ENCODE assay signal across 1 cellular context in genomic region chr17:76141212-76142043, GRCh38.
A peak's percentile ranks its signal among the peaks of the same experiment; 100 is the strongest.
TF ChIP-seq lines count a peak whose summit lies in the region.

TSS of gene FOXJ1 (minus strand) at chr17:76141245. CDS start at chr17:76140395, 850 bp downstream.

TF ChIP-seq in HepG2, 621 proteins besides CTCF, POLR2A, EP300 and RAD21 (continued from another document and continues in another):
- TF ChIP-seq ARID4A (CRISPR knock-in tag; IDR thresholded peaks at IDR 0.05; ENCODE audit: borderline replicate concordance) (peak; percentile 99), PREB (CRISPR knock-in tag; IDR thresholded peaks at IDR 0.05) (0 out of 2 replicates have a peak, but pooled peaks have one; percentile 9), ZNF615 (CRISPR knock-in tag; IDR thresholded peaks at IDR 0.05; ENCODE audit: borderline replicate concordance) (peak; percentile 80; the same call in 1 of the 2 replicates), ZNF34 (CRISPR knock-in tag; IDR thresholded peaks at IDR 0.05; ENCODE audit: borderline replicate concordance) (no peak; the same call in 1 of the 2 replicates), ZNF225 (CRISPR knock-in tag; IDR thresholded peaks at IDR 0.05) (peak; percentile 73; the same call in 1 of the 2 replicates), ZNF547 (CRISPR knock-in tag; IDR thresholded peaks at IDR 0.05) (peak; percentile 45; the same call in 1 of the 2 replicates), ZNF619 (CRISPR knock-in tag; IDR thresholded peaks at IDR 0.05) (0 out of 2 replicates have a peak, but pooled peaks have one; percentile 71), ESRRA (CRISPR knock-in tag; IDR thresholded peaks at IDR 0.05; ENCODE audit: low read depth) (0 out of 2 replicates have a peak, but pooled peaks have one; percentile 30), EZH2 (conservative IDR thresholded peaks at IDR 0.05; ENCODE audit: low read depth, low read length) (0 out of 2 replicates have a peak, but pooled peaks have one; percentile 74), NR2F2 (IDR thresholded peaks at IDR 0.05; ENCODE audit: borderline replicate concordance, low read depth) (peak; percentile 30; the same call in 1 of the 2 replicates), MAZ (IDR thresholded peaks at IDR 0.05; ENCODE audit: borderline replicate concordance, low read depth, low read length) (no peak; the same call in 1 of the 2 replicates), MAZ (CRISPR knock-in tag; IDR thresholded peaks at IDR 0.05; ENCODE audit: low read depth) (peak; percentile 78), ZFP36L2 (CRISPR knock-in tag; IDR thresholded peaks at IDR 0.05) (no peak), BORCS8-MEF2B (CRISPR knock-in tag; IDR thresholded peaks at IDR 0.05) (0 out of 2 replicates have a peak, but pooled peaks have one; percentile 33), SOX6 (IDR thresholded peaks at IDR 0.05) (no peak), SOX6 (CRISPR knock-in tag; IDR thresholded peaks at IDR 0.05) (peak; percentile 32; the same call in 1 of the 2 replicates), U2AF2 (IDR thresholded peaks at IDR 0.05; ENCODE audit: low read depth, low read length) (peak; percentile 100), ZNF407 (CRISPR knock-in tag; IDR thresholded peaks at IDR 0.05; ENCODE audit: not compliant biosample characterization) (peak; percentile 30), JUNB (CRISPR knock-in tag; IDR thresholded peaks at IDR 0.05; ENCODE audit: borderline replicate concordance) (no peak), ZBED4 (CRISPR knock-in tag; IDR thresholded peaks at IDR 0.05; ENCODE audit: borderline replicate concordance) (0 out of 2 replicates have a peak, but pooled peaks have one; percentile 38), ZNF614 (CRISPR knock-in tag; IDR thresholded peaks at IDR 0.05; ENCODE audit: borderline replicate concordance) (peak; percentile 58; the same call in 1 of the 2 replicates), MEF2D (CRISPR knock-in tag; IDR thresholded peaks at IDR 0.05) (0 out of 2 replicates have a peak, but pooled peaks have one; percentile 21), PCBP1 (IDR thresholded peaks at IDR 0.05; ENCODE audit: borderline replicate concordance, low read depth, low read length) (peak; percentile 75; the same call in 1 of the 2 replicates), ZNF839 (CRISPR knock-in tag; IDR thresholded peaks at IDR 0.05; ENCODE audit: borderline replicate concordance) (no peak), ZNF460 (CRISPR knock-in tag; IDR thresholded peaks at IDR 0.05; ENCODE audit: borderline replicate concordance) (no peak), MIER3 (CRISPR knock-in tag; IDR thresholded peaks at IDR 0.05; ENCODE audit: borderline replicate concordance) (peak; percentile 60; the same call in 1 of the 2 replicates), KDM3A (CRISPR knock-in tag; IDR thresholded peaks at IDR 0.05; ENCODE audit: low read depth) (0 out of 2 replicates have a peak, but pooled peaks have one; percentile 70), PAXIP1 (CRISPR knock-in tag; conservative IDR thresholded peaks at IDR 0.05) (0 out of 2 replicates have a peak, but pooled peaks have one; percentile 23), ZNF709 (CRISPR knock-in tag; IDR thresholded peaks at IDR 0.05) (no peak), ZNF891 (CRISPR knock-in tag; IDR thresholded peaks at IDR 0.05) (peak; percentile 85; the same call in 1 of the 2 replicates), ZNF557 (CRISPR knock-in tag; IDR thresholded peaks at IDR 0.05) (0 out of 2 replicates have a peak, but pooled peaks have one; percentile 22), NFYB (CRISPR knock-in tag; IDR thresholded peaks at IDR 0.05) (peak; percentile 91), RFXANK (CRISPR knock-in tag; IDR thresholded peaks at IDR 0.05) (no peak), SMAD9 (CRISPR knock-in tag; IDR thresholded peaks at IDR 0.05) (0 out of 2 replicates have a peak, but pooled peaks have one; percentile 54), ZFY (CRISPR knock-in tag; IDR thresholded peaks at IDR 0.05) (peak; percentile 31; the same call in 1 of the 2 replicates), NR0B2 (CRISPR knock-in tag; IDR thresholded peaks at IDR 0.05) (peak; percentile 84; the same call in 1 of the 2 replicates), ZNF644 (CRISPR knock-in tag; IDR thresholded peaks at IDR 0.05; ENCODE audit: low read depth) (no peak), FOXA3 (CRISPR knock-in tag; IDR thresholded peaks at IDR 0.05) (no peak)
